Comparison of ENCODE assay signal across 23 cellular contexts in the genomic region with DNA sequence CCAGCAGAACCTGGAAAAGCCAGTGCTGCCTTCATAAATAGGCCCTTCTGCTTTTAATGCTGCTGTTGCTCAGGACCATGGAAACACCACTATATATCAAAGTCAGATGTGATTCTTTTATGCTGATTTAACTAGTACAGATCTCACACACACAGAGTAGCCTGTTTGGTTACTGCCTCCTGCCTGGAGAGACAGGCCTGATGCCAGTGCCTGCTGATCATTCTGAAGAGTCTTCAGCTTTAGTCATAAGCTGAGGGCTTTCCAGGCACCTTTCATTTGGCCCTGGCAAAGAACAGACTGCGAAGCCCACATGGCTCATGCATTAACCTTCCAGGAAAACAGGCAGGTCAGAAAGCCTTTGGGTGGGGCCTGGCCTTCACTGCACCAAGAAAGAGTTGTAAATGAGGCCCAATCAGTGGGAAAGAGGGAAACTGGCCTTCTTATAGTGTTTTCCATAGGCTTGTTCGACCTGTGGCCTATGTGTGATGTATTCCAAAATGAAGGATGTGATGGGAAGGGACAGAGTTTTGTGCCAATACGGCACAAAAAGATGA.
DNase-seq lines count a peak whose midpoint lies in the region; FAIRE-seq and TF ChIP-seq lines count a peak whose summit lies in the region.
"Had no signal": no experiment of that assay in that cellular context is flagged by ENCODE, and none has a peak within 500 bp of the region (broad histone marks: within the 10 kb centered on the region; RNA-seq: fewer than 3 reads in every experiment).

No MANE protein-coding gene starts in this region.

- H3K4me2 ChIP-seq in astrocyte (ENCODE audit: low read length), result no peak overlapping the region
- H3K4me2 ChIP-seq: smooth muscle cell had no signal

- H3K79me2 ChIP-seq in astrocyte (ENCODE audit: insufficient read depth, low read length), result no peaks in the 10 kb centered on the region

- no peaks in the 10 kb centered on the region for H3K9me3 ChIP-seq in astrocyte (ENCODE audit: insufficient read depth, low read depth, low read length)
- H3K9me3 ChIP-seq: BE2C, body of pancreas, psoas muscle had no signal

- peaks cover 12% of the 10 kb centered on the region for H3K4me1 ChIP-seq in astrocyte (ENCODE audit: insufficient read depth, low read length)
- H3K4me1 ChIP-seq: body of pancreas, psoas muscle had no signal

- H3K27me3 Mint-ChIP-seq in astrocyte (ENCODE audit: low read depth, unreplicated experiment), result no peaks in the 10 kb centered on the region
- H3K27me3 Mint-ChIP-seq: type B pancreatic cell had no signal

- H3K27ac ChIP-seq in astrocyte (ENCODE audit: low read depth, low read length), result no peak overlapping the region
- H3K27ac ChIP-seq: 22Rv1, body of pancreas, psoas muscle had no signal

- no peak overlapping the region for H3K27ac Mint-ChIP-seq in astrocyte (ENCODE audit: unreplicated experiment)
- H3K27ac Mint-ChIP-seq: activated naive CD4-positive, alpha-beta T cell treated with anti-CD3 and anti-CD28 coated beads, Interleukin-2, amount 50 U/mL, for 24 hours; type B pancreatic cell had no signal

- FAIRE-seq in astrocyte (lab: Jason Lieb, UNC), result no peak

- peaks cover 8% of the 10 kb centered on the region for H3K36me3 Mint-ChIP-seq in astrocyte (ENCODE audit: low read depth, unreplicated experiment)
- H3K36me3 Mint-ChIP-seq: activated naive CD4-positive, alpha-beta T cell treated with anti-CD3 and anti-CD28 coated beads, Interleukin-2, amount 50 U/mL, for 24 hours had no signal

- H3K4me3 Mint-ChIP-seq in astrocyte (ENCODE audit: unreplicated experiment), result no peak overlapping the region
- H3K4me3 Mint-ChIP-seq: activated naive CD4-positive, alpha-beta T cell treated with anti-CD3 and anti-CD28 coated beads, Interleukin-2, amount 50 U/mL, for 24 hours; type B pancreatic cell had no signal

- H2AFZ ChIP-seq in astrocyte (ENCODE audit: low read depth, low read length), result no peak overlapping the region

- H3K36me3 ChIP-seq in astrocyte (ENCODE audit: insufficient read depth, low read length), result peaks cover 32% of the 10 kb centered on the region
- H3K36me3 ChIP-seq: BE2C had no signal

- no peak overlapping the region for H3K4me3 ChIP-seq in astrocyte (ENCODE audit: insufficient read depth, low read depth, low read length)
- H3K4me3 ChIP-seq in fibroblast of the aortic adventitia (ENCODE audit: low read depth, low read length), result no peak overlapping the region
- H3K4me3 ChIP-seq: body of pancreas, psoas muscle, smooth muscle cell had no signal

- H4K20me1 ChIP-seq in astrocyte (ENCODE audit: insufficient read depth, low read length), result no peaks in the 10 kb centered on the region

- peaks cover 1% of the 10 kb centered on the region for H3K9me3 Mint-ChIP-seq in astrocyte (ENCODE audit: unreplicated experiment)
- H3K9me3 Mint-ChIP-seq: activated naive CD4-positive, alpha-beta T cell treated with anti-CD3 and anti-CD28 coated beads, Interleukin-2, amount 50 U/mL, for 24 hours had no signal

- no peaks in the 10 kb centered on the region for H3K27me3 ChIP-seq in astrocyte (ENCODE audit: insufficient read depth, low read length)
- H3K27me3 ChIP-seq: BE2C, body of pancreas had no signal

- H3K9ac ChIP-seq in astrocyte (ENCODE audit: low read length), result no peak overlapping the region

- peaks cover 2% of the 10 kb centered on the region for H3K4me1 Mint-ChIP-seq in astrocyte (ENCODE audit: low read depth, unreplicated experiment)
- H3K4me1 Mint-ChIP-seq: activated naive CD4-positive, alpha-beta T cell treated with anti-CD3 and anti-CD28 coated beads, Interleukin-2, amount 50 U/mL, for 24 hours had no signal

- DNase-seq in NCI-H2196 (lab: John Stamatoyannopoulos, UW; ENCODE audit: unreplicated experiment) (peak; percentile 13), NCI-H2196 treated with DMSO at 0.1 percent for 48 hours (lab: John Stamatoyannopoulos, UW; ENCODE audit: unreplicated experiment) (no peak), astrocyte (ENCODE audit: low read depth) (peak; percentile 56), fibroblast of the aortic adventitia (ENCODE audit: low read depth) (peak; percentile 88), pons (ENCODE audit: low spot score) (peak; percentile 16), hippocampal formation (lab: John Stamatoyannopoulos, UW) (no peak)
- DNase-seq in activated naive CD4-positive, alpha-beta T cell (lab: John Stamatoyannopoulos, UW), result no peak
- DNase-seq in activated CD4-positive, alpha-beta T cell treated with anti-CD3 and anti-CD28 coated beads for 1 hour, result no peak
- DNase-seq: activated T-cell treated with anti-CD3 and anti-CD28 coated beads, Interleukin-2, amount 50 U/mL, for 48 hours; BE2C; body of pancreas; COR-L47; DND-41; left cardiac atrium; NCI-H1105; NCI-H2081 treated with DMSO at 0.1 percent for 48 hours; NCI-H524; psoas muscle; stimulated activated CD4-positive, alpha-beta T cell treated with anti-CD3 and anti-CD28 coated beads, Interleukin-4, amount 100 ng/mL, for 24 hours had no signal

- TF ChIP-seq CTCF in astrocyte (IDR thresholded peaks at IDR 0.05; ENCODE audit: insufficient read depth, low read depth, low read length) (no peak), fibroblast of the aortic adventitia (IDR thresholded peaks at IDR 0.05; ENCODE audit: insufficient read depth, low read length) (no peak)

Comparison
In these comparisons a context has a peak if more than half of its experiments do, and no peak if none do; other contexts are left out.
1. DNase-seq: peak in NCI-H2196 (single experiment), astrocyte (single experiment), fibroblast of the aortic adventitia (single experiment) and pons (single experiment); none in NCI-H2196 treated with DMSO at 0.1 percent for 48 hours (single experiment), activated naive CD4-positive, alpha-beta T cell (0 of 4), activated CD4-positive, alpha-beta T cell treated with anti-CD3 and anti-CD28 coated beads for 1 hour (single experiment) and hippocampal formation (0 of 2).